ENCODE assay signal across 1 cellular context in genomic region chr6:1103945-1104623, GRCh38.
TF ChIP-seq lines count a peak whose summit lies in the region.

No MANE protein-coding gene starts in this region.

TF ChIP-seq in H1, 55 proteins besides CTCF, POLR2A, EP300 and RAD21 (continued from another document):
- TF ChIP-seq ATF2 (IDR thresholded peaks at IDR 0.05; ENCODE audit: low read length) (no peak), TEAD4 (IDR thresholded peaks at IDR 0.05; ENCODE audit: low read depth, low read length) (0 out of 2 replicates have a peak, but pooled peaks have one; percentile 29), E2F6 (IDR thresholded peaks at IDR 0.05) (peak; percentile 86), NRF1 (IDR thresholded peaks at IDR 0.05; ENCODE audit: low read depth, low read length) (no peak)
- TF ChIP-seq, protein P1, sequence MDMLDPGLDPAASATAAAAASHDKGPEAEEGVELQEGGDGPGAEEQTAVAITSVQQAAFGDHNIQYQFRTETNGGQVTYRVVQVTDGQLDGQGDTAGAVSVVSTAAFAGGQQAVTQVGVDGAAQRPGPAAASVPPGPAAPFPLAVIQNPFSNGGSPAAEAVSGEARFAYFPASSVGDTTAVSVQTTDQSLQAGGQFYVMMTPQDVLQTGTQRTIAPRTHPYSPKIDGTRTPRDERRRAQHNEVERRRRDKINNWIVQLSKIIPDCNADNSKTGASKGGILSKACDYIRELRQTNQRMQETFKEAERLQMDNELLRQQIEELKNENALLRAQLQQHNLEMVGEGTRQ (IDR thresholded peaks at IDR 0.05; ENCODE audit: low read length), result no peak
